Comparison of ENCODE assay signal across 14 cellular contexts in genomic region chr17:418421-418751, GRCh38. TPM values are rescaled to one million over a fixed set of nuclear protein-coding genes. Genes with fewer than 3 reads are reported as not detected.
DNase-seq lines count a peak whose midpoint lies in the region; ATAC-seq and TF ChIP-seq lines count a peak whose summit lies in the region.
"Had no signal": no experiment of that assay in that cellular context is flagged by ENCODE, and none has a peak within 500 bp of the region (broad histone marks: within the 10 kb centered on the region; RNA-seq: fewer than 3 reads in every experiment).

No MANE protein-coding gene starts in this region.

- no peak for TF ChIP-seq CTCF in chondrocyte (IDR thresholded peaks at IDR 0.05)

- ATAC-seq in activated naive CD8-positive, alpha-beta T cell treated with anti-CD3 and anti-CD28 coated beads, Interleukin-2, amount 50 U/mL, for 24 hours = peak; percentile 76
- ATAC-seq in GM19395 (IDR thresholded peaks at IDR 0.05; ENCODE audit: unreplicated experiment) (no peak), GM21528 (IDR thresholded peaks at IDR 0.05; ENCODE audit: low FRiP score, unreplicated experiment) (no peak)
- ATAC-seq: left ventricle myocardium superior, Right ventricle myocardium inferior had no signal

- peaks cover 14% of the 10 kb centered on the region for H3K36me3 Mint-ChIP-seq in activated CD4-positive, alpha-beta T cell treated with anti-CD3 and anti-CD28 coated beads, Interleukin-2, amount 10 ng/mL, durations not matched to agents 24 days and 14 days (ENCODE audit: low read depth)
- peaks cover 4% of the 10 kb centered on the region for H3K36me3 Mint-ChIP-seq in activated naive CD8-positive, alpha-beta T cell treated with anti-CD3 and anti-CD28 coated beads, Interleukin-2, amount 50 U/mL, for 24 hours (ENCODE audit: low read depth)
- peaks cover 2% of the 10 kb centered on the region for H3K36me3 Mint-ChIP-seq in chondrocyte (ENCODE audit: low read depth)
- H3K36me3 Mint-ChIP-seq: type B pancreatic cell had no signal

- DNase-seq in NOMO-1 treated with DMSO at 0.1 percent for 48 hours (lab: John Stamatoyannopoulos, UW; ENCODE audit: unreplicated experiment) (peak; percentile 12), NOMO-1 treated with dmso at 0.1 percent for 144 hours (lab: John Stamatoyannopoulos, UW; ENCODE audit: unreplicated experiment) (no peak), chondrocyte (ENCODE audit: low spot score) (no peak)
- DNase-seq in activated CD4-positive, alpha-beta T cell treated with anti-CD3 and anti-CD28 coated beads, Interleukin-2, amount 10 ng/mL, durations not matched to agents 24 days and 14 days = peak; percentile 88
- peak; percentile 40 for DNase-seq in activated naive CD8-positive, alpha-beta T cell treated with anti-CD3 and anti-CD28 coated beads, Interleukin-2, amount 50 U/mL, for 24 hours
- DNase-seq in stimulated activated naive CD4-positive, alpha-beta T cell treated with Interleukin-2 at 50 U/mL for 16 hours (lab: John Stamatoyannopoulos, UW) = peak; percentile 31
- DNase-seq: GOT3, KG1, left ventricle myocardium superior, NCI-H2227 treated with DMSO at 0.1 percent for 48 hours had no signal

- peaks cover 8% of the 10 kb centered on the region for H3K9me3 Mint-ChIP-seq in activated CD4-positive, alpha-beta T cell treated with anti-CD3 and anti-CD28 coated beads, Interleukin-2, amount 10 ng/mL, durations not matched to agents 24 days and 14 days
- H3K9me3 Mint-ChIP-seq in activated naive CD8-positive, alpha-beta T cell treated with anti-CD3 and anti-CD28 coated beads, Interleukin-2, amount 50 U/mL, for 24 hours = no peaks in the 10 kb centered on the region
- H3K9me3 Mint-ChIP-seq in chondrocyte (ENCODE audit: low read depth) = no peaks in the 10 kb centered on the region
- H3K9me3 Mint-ChIP-seq: type B pancreatic cell had no signal

- H3K4me3 Mint-ChIP-seq in activated CD4-positive, alpha-beta T cell treated with anti-CD3 and anti-CD28 coated beads, Interleukin-2, amount 10 ng/mL, durations not matched to agents 24 days and 14 days = peak overlapping the region; percentile 93
- peak overlapping the region; percentile 36 for H3K4me3 Mint-ChIP-seq in activated naive CD8-positive, alpha-beta T cell treated with anti-CD3 and anti-CD28 coated beads, Interleukin-2, amount 50 U/mL, for 24 hours
- H3K4me3 Mint-ChIP-seq in chondrocyte (ENCODE audit: unreplicated experiment) = no peak overlapping the region
- H3K4me3 Mint-ChIP-seq: type B pancreatic cell had no signal

- intact Hi-C loops in activated CD4-positive, alpha-beta T cell treated with anti-CD3 and anti-CD28 coated beads, Interleukin-2, amount 10 ng/mL, durations not matched to agents 24 days and 14 days (cut with micrococcal nuclease) = no loop called here

- no peaks in the 10 kb centered on the region for H3K27me3 Mint-ChIP-seq in activated CD4-positive, alpha-beta T cell treated with anti-CD3 and anti-CD28 coated beads, Interleukin-2, amount 10 ng/mL, durations not matched to agents 24 days and 14 days
- peaks cover 3% of the 10 kb centered on the region for H3K27me3 Mint-ChIP-seq in activated naive CD8-positive, alpha-beta T cell treated with anti-CD3 and anti-CD28 coated beads, Interleukin-2, amount 50 U/mL, for 24 hours
- no peaks in the 10 kb centered on the region for H3K27me3 Mint-ChIP-seq in chondrocyte (ENCODE audit: low read depth)

- H3K4me1 Mint-ChIP-seq in activated CD4-positive, alpha-beta T cell treated with anti-CD3 and anti-CD28 coated beads, Interleukin-2, amount 10 ng/mL, durations not matched to agents 24 days and 14 days = peaks cover 71% of the 10 kb centered on the region
- H3K4me1 Mint-ChIP-seq in activated naive CD8-positive, alpha-beta T cell treated with anti-CD3 and anti-CD28 coated beads, Interleukin-2, amount 50 U/mL, for 24 hours = peaks cover 64% of the 10 kb centered on the region
- H3K4me1 Mint-ChIP-seq in chondrocyte (ENCODE audit: low read depth) = no peaks in the 10 kb centered on the region

- H3K27ac Mint-ChIP-seq in activated CD4-positive, alpha-beta T cell treated with anti-CD3 and anti-CD28 coated beads, Interleukin-2, amount 10 ng/mL, durations not matched to agents 24 days and 14 days = peak overlapping the region; percentile 100
- H3K27ac Mint-ChIP-seq in activated naive CD8-positive, alpha-beta T cell treated with anti-CD3 and anti-CD28 coated beads, Interleukin-2, amount 50 U/mL, for 24 hours = peak overlapping the region; percentile 73
- no peak overlapping the region for H3K27ac Mint-ChIP-seq in chondrocyte (ENCODE audit: unreplicated experiment)
- H3K27ac Mint-ChIP-seq: type B pancreatic cell had no signal

RNA-seq across cellular contexts. Expression of gene RFLNB, which starts 27.4 kb away (rescaled TPM):
- total RNA-seq in activated CD4-positive, alpha-beta T cell treated with anti-CD3 and anti-CD28 coated beads, Interleukin-2, amount 10 ng/mL, durations not matched to agents 24 days and 14 days = 91.3 and 93.4 TPM in 2 replicates
- total RNA-seq in chondrocyte = 25.5 to 98.5 TPM (median 25.7 TPM) in 3 replicates

Comparison
In these comparisons a context has a peak if more than half of its experiments do, and no peak if none do; other contexts are left out.
1. DNase-seq: peak in NOMO-1 treated with DMSO at 0.1 percent for 48 hours (single experiment), activated CD4-positive, alpha-beta T cell treated with anti-CD3 and anti-CD28 coated beads, Interleukin-2, amount 10 ng/mL, durations not matched to agents 24 days and 14 days (single experiment), activated naive CD8-positive, alpha-beta T cell treated with anti-CD3 and anti-CD28 coated beads, Interleukin-2, amount 50 U/mL, for 24 hours (single experiment) and stimulated activated naive CD4-positive, alpha-beta T cell treated with Interleukin-2 at 50 U/mL for 16 hours (single experiment); none in NOMO-1 treated with dmso at 0.1 percent for 144 hours (single experiment) and chondrocyte (single experiment).